In the genomic region with DNA sequence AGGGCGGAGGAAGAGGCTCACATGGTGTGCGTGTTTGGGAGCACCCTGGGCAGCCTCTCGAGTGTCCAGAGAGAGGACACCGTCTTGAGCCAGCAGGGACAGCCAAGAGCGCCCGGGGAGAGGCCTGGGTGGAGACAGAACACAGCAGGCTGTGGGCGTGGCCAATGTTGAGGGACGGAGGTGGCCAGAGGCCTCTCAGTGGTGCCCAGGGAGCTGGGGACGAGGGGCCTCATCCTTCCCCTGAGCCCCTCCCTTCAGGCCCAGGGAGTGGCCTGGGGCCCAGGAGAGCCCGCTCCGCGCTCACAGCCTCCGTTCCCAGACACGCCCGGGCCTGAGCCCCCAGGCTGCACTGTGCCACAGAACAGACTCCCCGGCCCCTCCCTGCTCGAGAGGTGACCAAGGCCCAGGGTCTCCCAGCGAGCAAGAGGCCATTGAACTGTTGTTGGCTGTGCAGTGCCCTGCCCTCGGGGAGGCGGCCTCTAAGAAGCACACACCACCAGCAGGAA, we compare ENCODE assay signal across 9 cellular contexts. TPM values are rescaled to one million over a fixed set of nuclear protein-coding genes. Genes with fewer than 3 reads are reported as not detected.
DNase-seq lines count a peak whose midpoint lies in the region; ATAC-seq and TF ChIP-seq lines count a peak whose summit lies in the region.
"Had no signal": no experiment of that assay in that cellular context is flagged by ENCODE, and none has a peak within 500 bp of the region (broad histone marks: within the 10 kb centered on the region; RNA-seq: fewer than 3 reads in every experiment).

No MANE protein-coding gene starts in this region.

- no peaks in the 10 kb centered on the region for H3K9me3 ChIP-seq in body of pancreas
- H3K9me3 ChIP-seq in upper lobe of left lung = no peaks in the 10 kb centered on the region

- H3K36me3 ChIP-seq in body of pancreas (replicated peaks in 1 of 2; ENCODE audit: insufficient read depth in 1 of 2, low read depth in 2 of 2) = no peaks in the 10 kb centered on the region
- no peaks in the 10 kb centered on the region for H3K36me3 ChIP-seq in upper lobe of left lung

- 73 to 83% methylated on average over 16 to 20 of the region's 20 CpGs for WGBS in body of pancreas, 2 donors
- WGBS in upper lobe of left lung, 2 donors = 26 to 43% methylated on average over 9 to 16 of the region's 20 CpGs

- H3K4me3 ChIP-seq in body of pancreas (no peak overlapping the region), upper lobe of left lung (no peak overlapping the region)

- H3K4me3 Mint-ChIP-seq in activated CD8-positive, alpha-beta T cell treated with anti-CD3 and anti-CD28 coated beads for 36 hours = no peak overlapping the region
- no peak overlapping the region for H3K4me3 Mint-ChIP-seq in activated CD4-positive, alpha-beta T cell treated with anti-CD3 and anti-CD28 coated beads, Interleukin-2, amount 10 ng/mL, durations not matched to agents 24 days and 14 days

- H3K36me3 Mint-ChIP-seq in activated CD8-positive, alpha-beta T cell treated with anti-CD3 and anti-CD28 coated beads for 36 hours (ENCODE audit: low read depth) = no peaks in the 10 kb centered on the region
- H3K36me3 Mint-ChIP-seq in activated CD4-positive, alpha-beta T cell treated with anti-CD3 and anti-CD28 coated beads, Interleukin-2, amount 10 ng/mL, durations not matched to agents 24 days and 14 days (ENCODE audit: low read depth) = no peaks in the 10 kb centered on the region

- no peaks in the 10 kb centered on the region for H3K4me1 Mint-ChIP-seq in activated CD8-positive, alpha-beta T cell treated with anti-CD3 and anti-CD28 coated beads for 36 hours (ENCODE audit: low read depth)
- H3K4me1 Mint-ChIP-seq in activated CD4-positive, alpha-beta T cell treated with anti-CD3 and anti-CD28 coated beads, Interleukin-2, amount 10 ng/mL, durations not matched to agents 24 days and 14 days = no peaks in the 10 kb centered on the region

- H3K9me3 Mint-ChIP-seq in activated CD8-positive, alpha-beta T cell treated with anti-CD3 and anti-CD28 coated beads for 36 hours = no peaks in the 10 kb centered on the region
- no peaks in the 10 kb centered on the region for H3K9me3 Mint-ChIP-seq in activated CD4-positive, alpha-beta T cell treated with anti-CD3 and anti-CD28 coated beads, Interleukin-2, amount 10 ng/mL, durations not matched to agents 24 days and 14 days

- peaks cover 7% of the 10 kb centered on the region for H3K4me1 ChIP-seq in body of pancreas
- H3K4me1 ChIP-seq in upper lobe of left lung = peaks cover 12 to 26% (median 19%) of the 10 kb centered on the region in 4 donors

- DNase-seq in DMS53 (lab: John Stamatoyannopoulos, UW) = peak; percentile 33
- no peak for DNase-seq in DMS53 treated with DMSO at 0.1 percent for 48 hours (lab: John Stamatoyannopoulos, UW; ENCODE audit: unreplicated experiment)
- DNase-seq in body of pancreas = peak; percentile 40 to 72 (median 62)
- DNase-seq in left colon = peak; percentile 79 to 80
- peak in 1 of 2 donors; percentile 89 for DNase-seq in upper lobe of left lung
- no peak for DNase-seq in activated CD8-positive, alpha-beta T cell treated with anti-CD3 and anti-CD28 coated beads for 36 hours
- no peak for DNase-seq in activated CD4-positive, alpha-beta T cell treated with anti-CD3 and anti-CD28 coated beads, Interleukin-2, amount 10 ng/mL, durations not matched to agents 24 days and 14 days
- DNase-seq: NCI-H446 treated with DMSO at 0.1 percent for 48 hours had no signal

- no peak overlapping the region for H3K27ac Mint-ChIP-seq in activated CD8-positive, alpha-beta T cell treated with anti-CD3 and anti-CD28 coated beads for 36 hours
- H3K27ac Mint-ChIP-seq in activated CD4-positive, alpha-beta T cell treated with anti-CD3 and anti-CD28 coated beads, Interleukin-2, amount 10 ng/mL, durations not matched to agents 24 days and 14 days = no peak overlapping the region

- TF ChIP-seq POLR2A in body of pancreas (IDR thresholded peaks at IDR 0.05) (no peak), upper lobe of left lung (IDR thresholded peaks at IDR 0.05) (no peak)

- ATAC-seq in body of pancreas = peak; percentile 55
- peak; percentile 90 for ATAC-seq in left colon
- ATAC-seq in upper lobe of left lung (ENCODE audit: low FRiP score in 2 of 2) = peak; percentile 49 to 70
- ATAC-seq in activated CD8-positive, alpha-beta T cell treated with anti-CD3 and anti-CD28 coated beads for 36 hours = no peak
- no peak for ATAC-seq in activated CD4-positive, CD25-positive, alpha-beta regulatory T cell treated with anti-CD3 and anti-CD28 coated beads, Interleukin-2, amount 50 U/mL, for 24 hours

- TF ChIP-seq CTCF in body of pancreas (IDR thresholded peaks at IDR 0.05) (peak in 3 of 7 experiments; percentile 5 to 24 (median 20)), upper lobe of left lung (IDR thresholded peaks at IDR 0.05) (peak; percentile 34 to 75 (median 56))
- TF ChIP-seq CTCF in activated CD8-positive, alpha-beta T cell treated with anti-CD3 and anti-CD28 coated beads for 36 hours (IDR thresholded peaks at IDR 0.05) = no peak

- no peak overlapping the region for H3K27ac ChIP-seq in body of pancreas
- peak overlapping the region in 2 of 4 donors; percentile 61 to 66 for H3K27ac ChIP-seq in upper lobe of left lung

- POLR2A ChIA-PET in activated CD8-positive, alpha-beta T cell treated with anti-CD3 and anti-CD28 coated beads for 36 hours (lab: Charles Lee) = no interaction called here

- no peaks in the 10 kb centered on the region for H3K27me3 ChIP-seq in body of pancreas
- H3K27me3 ChIP-seq in upper lobe of left lung = no peaks in the 10 kb centered on the region

- CTCF ChIA-PET in activated CD8-positive, alpha-beta T cell treated with anti-CD3 and anti-CD28 coated beads for 36 hours (lab: Charles Lee) = no interaction called here

- no peak for TF ChIP-seq EP300 in upper lobe of left lung (IDR thresholded peaks at IDR 0.05)

- intact Hi-C loops in body of pancreas (cut with DNase I) (no loop called here), left colon (cut with DNase I, micrococcal nuclease) (no loop called here)
- intact Hi-C loops in activated CD8-positive, alpha-beta T cell treated with anti-CD3 and anti-CD28 coated beads for 36 hours (cut with micrococcal nuclease) = no loop called here
- intact Hi-C loops in activated CD4-positive, alpha-beta T cell treated with anti-CD3 and anti-CD28 coated beads, Interleukin-2, amount 10 ng/mL, durations not matched to agents 24 days and 14 days (cut with micrococcal nuclease) = no loop called here

- no peaks in the 10 kb centered on the region for H3K27me3 Mint-ChIP-seq in activated CD8-positive, alpha-beta T cell treated with anti-CD3 and anti-CD28 coated beads for 36 hours
- no peaks in the 10 kb centered on the region for H3K27me3 Mint-ChIP-seq in activated CD4-positive, alpha-beta T cell treated with anti-CD3 and anti-CD28 coated beads, Interleukin-2, amount 10 ng/mL, durations not matched to agents 24 days and 14 days

RNA-seq across cellular contexts. Expression of gene CDKN1C, which starts 48.4 kb away (rescaled TPM):
- total RNA-seq in body of pancreas (100 to 1,000 TPM in 1 of 2 donors, 10 to 100 TPM in 1; 35.3 to 231 TPM), left colon (10 to 100 TPM in 1 of 2 donors, 1 to 10 TPM in 1; 5.8 to 10.6 TPM), upper lobe of left lung (10 to 100 TPM; 23.4 to 71.9 (median 33.6) TPM)
- total RNA-seq in activated CD8-positive, alpha-beta T cell treated with anti-CD3 and anti-CD28 coated beads for 36 hours = 1 to 10 TPM; 1.6 TPM
- total RNA-seq in activated CD4-positive, alpha-beta T cell treated with anti-CD3 and anti-CD28 coated beads, Interleukin-2, amount 10 ng/mL, durations not matched to agents 24 days and 14 days = 1.8 and 2.0 TPM in 2 replicates

Comparison
In these comparisons a context has a peak if more than half of its experiments do, and no peak if none do; other contexts are left out.
1. DNase-seq: peak in DMS53 (single experiment), body of pancreas (4 of 4) and left colon (2 of 2); none in DMS53 treated with DMSO at 0.1 percent for 48 hours (single experiment), activated CD8-positive, alpha-beta T cell treated with anti-CD3 and anti-CD28 coated beads for 36 hours (single experiment) and activated CD4-positive, alpha-beta T cell treated with anti-CD3 and anti-CD28 coated beads, Interleukin-2, amount 10 ng/mL, durations not matched to agents 24 days and 14 days (single experiment).
2. ATAC-seq: peak in body of pancreas (single experiment), left colon (single experiment) and upper lobe of left lung (2 of 2); none in activated CD8-positive, alpha-beta T cell treated with anti-CD3 and anti-CD28 coated beads for 36 hours (single experiment) and activated CD4-positive, CD25-positive, alpha-beta regulatory T cell treated with anti-CD3 and anti-CD28 coated beads, Interleukin-2, amount 50 U/mL, for 24 hours (0 of 2).